ENCODE assay signal across 12 cellular contexts in genomic region chr2:238439912-238440311, GRCh38. TPM values are rescaled to one million over a fixed set of nuclear protein-coding genes. Genes with fewer than 3 reads are reported as not detected.
DNase-seq lines count a peak whose midpoint lies in the region; ATAC-seq and TF ChIP-seq lines count a peak whose summit lies in the region.
"Had no signal": no experiment of that assay in that cellular context is flagged by ENCODE, and none has a peak within 500 bp of the region (broad histone marks: within the 10 kb centered on the region; RNA-seq: fewer than 3 reads in every experiment).

No MANE protein-coding gene starts in this region.

- no peak overlapping the region for H3K4ac ChIP-seq in trophoblast cell (ENCODE audit: low read depth, low read length)

- H3K9me3 Mint-ChIP-seq in activated CD8-positive, alpha-beta T cell treated with anti-CD3 and anti-CD28 coated beads for 36 hours, result no peaks in the 10 kb centered on the region
- no peaks in the 10 kb centered on the region for H3K9me3 Mint-ChIP-seq in activated CD8-positive, alpha-beta T cell treated with anti-CD3 and anti-CD28 coated beads, Interleukin-2, amount 10 ng/mL, durations not matched to agents 7 days and 5 days (ENCODE audit: insufficient read depth)
- H3K9me3 Mint-ChIP-seq: activated T-helper 1 cell treated with anti-CD3 and anti-CD28 coated beads, Interleukin-12 subunit alpha, Interleukin-12 subunit beta, Interleukin-2, Interleukin-4 antibody, amounts not matched to agents 30 ng/mL and 10 ng/mL and 1 ng/mL, durations not matched to agents 14 hours and 24 hours and 36 hours had no signal

- H2AK5ac ChIP-seq in trophoblast cell (ENCODE audit: low read length), result no peak overlapping the region

- H3K4me3 ChIP-seq in epithelial cell of esophagus (ENCODE audit: low read length) (no peak overlapping the region), smooth muscle cell (no peak overlapping the region), trophoblast cell (ENCODE audit: low read depth, low read length) (no peak overlapping the region)
- H3K4me3 ChIP-seq: ovary had no signal

- H3K4me3 Mint-ChIP-seq in activated CD8-positive, alpha-beta T cell treated with anti-CD3 and anti-CD28 coated beads for 36 hours, result peak overlapping the region; percentile 13
- H3K4me3 Mint-ChIP-seq in activated CD8-positive, alpha-beta T cell treated with anti-CD3 and anti-CD28 coated beads, Interleukin-2, amount 10 ng/mL, durations not matched to agents 7 days and 5 days, result no peak overlapping the region
- H3K4me3 Mint-ChIP-seq in T-helper 17 cell, result peak overlapping the region; percentile 90

- H3K4me1 Mint-ChIP-seq in activated CD8-positive, alpha-beta T cell treated with anti-CD3 and anti-CD28 coated beads for 36 hours (ENCODE audit: low read depth), result peaks cover 64% of the 10 kb centered on the region
- peaks cover 27% of the 10 kb centered on the region for H3K4me1 Mint-ChIP-seq in activated CD8-positive, alpha-beta T cell treated with anti-CD3 and anti-CD28 coated beads, Interleukin-2, amount 10 ng/mL, durations not matched to agents 7 days and 5 days (ENCODE audit: low read depth)
- H3K4me1 Mint-ChIP-seq in T-helper 17 cell, result peaks cover 39% of the 10 kb centered on the region

- intact Hi-C loops in activated CD8-positive, alpha-beta T cell treated with anti-CD3 and anti-CD28 coated beads for 36 hours (cut with micrococcal nuclease), result no loop called here

- H4K20me1 ChIP-seq in smooth muscle cell (ENCODE audit: low read depth), result peaks cover 83% of the 10 kb centered on the region

- POLR2A ChIA-PET in activated CD8-positive, alpha-beta T cell treated with anti-CD3 and anti-CD28 coated beads for 36 hours (lab: Charles Lee), result interaction anchor here (0.8 to 3.3 kb wide), 4 partner anchors 9 to 34 kb away, joined by 3 to 19 read pairs (median 5); no protein-coding TSS in a partner anchor
- POLR2A ChIA-PET in activated CD8-positive, alpha-beta T cell treated with anti-CD3 and anti-CD28 coated beads, Interleukin-2, amount 10 ng/mL, durations not matched to agents 7 days and 5 days (lab: Charles Lee), result no interaction called here

- H4K91ac ChIP-seq in trophoblast cell (ENCODE audit: low read depth, low read length), result no peak overlapping the region

- no peak overlapping the region for H2AFZ ChIP-seq in smooth muscle cell (ENCODE audit: low read depth)
- no peak overlapping the region for H2AFZ ChIP-seq in trophoblast cell (ENCODE audit: insufficient read depth, low read length, poor library complexity)

- H3K9ac ChIP-seq in smooth muscle cell (ENCODE audit: low read depth), result no peak overlapping the region
- H3K9ac ChIP-seq in trophoblast cell (ENCODE audit: low read length), result no peak overlapping the region

- H2BK5ac ChIP-seq in trophoblast cell (ENCODE audit: low read depth, low read length, poor library complexity), result no peak overlapping the region

- no peak overlapping the region for H2BK120ac ChIP-seq in trophoblast cell (ENCODE audit: insufficient read depth, low read length, poor library complexity)

- 88% methylated on average over 2 of the region's 2 CpGs for WGBS in smooth muscle cell (ENCODE audit: low lambda C conversion rate)
- WGBS in trophoblast cell (ENCODE audit: extremely low coverage, insufficient coverage, insufficient read length), result no CpG with 5 or more reads among the region's 2 CpGs

- DNase-seq in activated CD8-positive, alpha-beta T cell treated with anti-CD3 and anti-CD28 coated beads for 36 hours, result no peak
- DNase-seq in activated CD8-positive, alpha-beta T cell treated with anti-CD3 and anti-CD28 coated beads, Interleukin-2, amount 10 ng/mL, durations not matched to agents 7 days and 5 days, result no peak
- DNase-seq in T-helper 17 cell (no peak), epithelial cell of esophagus (ENCODE audit: low read depth) (peak; percentile 27), smooth muscle cell (lab: John Stamatoyannopoulos, UW; ENCODE audit: unreplicated experiment) (no peak), trophoblast cell (no peak)
- DNase-seq in stimulated activated naive CD4-positive, alpha-beta T cell treated with Interleukin-2 at 50 U/mL for 16 hours (lab: John Stamatoyannopoulos, UW), result no peak
- DNase-seq: DMS79 treated with DMSO at 0.1 percent for 48 hours, OCI-M1, ovary had no signal

- no peak overlapping the region for H4K8ac ChIP-seq in trophoblast cell (ENCODE audit: low read depth, low read length)

- H3K9me3 ChIP-seq in T-helper 17 cell (ENCODE audit: control insufficient read depth, low read length, poor library complexity, severe bottlenecking) (no peaks in the 10 kb centered on the region), smooth muscle cell (replicated peaks; ENCODE audit: low read depth) (no peaks in the 10 kb centered on the region), trophoblast cell (ENCODE audit: insufficient read depth, low read depth, low read length) (no peaks in the 10 kb centered on the region)
- H3K9me3 ChIP-seq: ovary had no signal

- TF ChIP-seq CTCF in activated CD8-positive, alpha-beta T cell treated with anti-CD3 and anti-CD28 coated beads for 36 hours (IDR thresholded peaks at IDR 0.05), result no peak
- no peak for TF ChIP-seq CTCF in epithelial cell of esophagus (IDR thresholded peaks at IDR 0.05; ENCODE audit: insufficient read depth, low read depth, low read length, missing control alignments)
- TF ChIP-seq CTCF in smooth muscle cell (IDR thresholded peaks at IDR 0.05; ENCODE audit: borderline replicate concordance, insufficient read depth, poor library complexity, severe bottlenecking), result no peak

- H3K4me1 ChIP-seq in smooth muscle cell (ENCODE audit: low read depth), result no peaks in the 10 kb centered on the region
- no peaks in the 10 kb centered on the region for H3K4me1 ChIP-seq in trophoblast cell (ENCODE audit: control insufficient read depth in 1 of 2, insufficient read depth in 2 of 2, low read length in 2 of 2)

- peaks cover 89% of the 10 kb centered on the region for H3K79me2 ChIP-seq in smooth muscle cell (ENCODE audit: low read depth)
- H3K79me2 ChIP-seq in trophoblast cell (ENCODE audit: control insufficient read depth, insufficient read depth, low read length, poor library complexity), result peaks cover 2% of the 10 kb centered on the region

- H3K23ac ChIP-seq in trophoblast cell (ENCODE audit: low read length), result no peak overlapping the region

- H3K14ac ChIP-seq in trophoblast cell (ENCODE audit: low read length), result no peak overlapping the region

- ATAC-seq in activated CD8-positive, alpha-beta T cell treated with anti-CD3 and anti-CD28 coated beads for 36 hours, result peak; percentile 8
- no peak for ATAC-seq in activated CD8-positive, alpha-beta T cell treated with anti-CD3 and anti-CD28 coated beads, Interleukin-2, amount 10 ng/mL, durations not matched to agents 7 days and 5 days
- ATAC-seq in T-helper 17 cell (no peak), GM21367 (IDR thresholded peaks at IDR 0.05; ENCODE audit: unreplicated experiment) (no peak)

- H3K27me3 ChIP-seq in smooth muscle cell (ENCODE audit: low read depth) (no peaks in the 10 kb centered on the region), trophoblast cell (ENCODE audit: insufficient read depth, low read length) (no peaks in the 10 kb centered on the region)
- H3K27me3 ChIP-seq: ovary had no signal

- no peaks in the 10 kb centered on the region for H3F3A ChIP-seq in smooth muscle cell (ENCODE audit: low read depth)

- peaks cover 55% of the 10 kb centered on the region for H3K36me3 Mint-ChIP-seq in activated CD8-positive, alpha-beta T cell treated with anti-CD3 and anti-CD28 coated beads for 36 hours (ENCODE audit: low read depth)
- H3K36me3 Mint-ChIP-seq in activated CD8-positive, alpha-beta T cell treated with anti-CD3 and anti-CD28 coated beads, Interleukin-2, amount 10 ng/mL, durations not matched to agents 7 days and 5 days (ENCODE audit: low read depth), result peaks cover 57% of the 10 kb centered on the region
- peaks cover 9% of the 10 kb centered on the region for H3K36me3 Mint-ChIP-seq in T-helper 17 cell (ENCODE audit: low read depth)

- H3K27ac Mint-ChIP-seq in activated CD8-positive, alpha-beta T cell treated with anti-CD3 and anti-CD28 coated beads for 36 hours, result peak overlapping the region; percentile 84
- no peak overlapping the region for H3K27ac Mint-ChIP-seq in activated CD8-positive, alpha-beta T cell treated with anti-CD3 and anti-CD28 coated beads, Interleukin-2, amount 10 ng/mL, durations not matched to agents 7 days and 5 days
- H3K27ac Mint-ChIP-seq in T-helper 17 cell, result peak overlapping the region; percentile 94

- H3K27ac ChIP-seq in smooth muscle cell (ENCODE audit: low read depth) (peak overlapping the region; percentile 22), trophoblast cell (ENCODE audit: low read depth, low read length) (no peak overlapping the region)
- H3K27ac ChIP-seq: ovary had no signal

- H3K36me3 ChIP-seq in smooth muscle cell (ENCODE audit: low read depth), result peaks cover 9% of the 10 kb centered on the region
- peaks cover 27 to 31% of the 10 kb centered on the region in 2 experiments for H3K36me3 ChIP-seq in trophoblast cell (ENCODE audit: control insufficient read depth in 1 of 2, insufficient read depth in 2 of 2, low read length in 2 of 2)
- H3K36me3 ChIP-seq: ovary had no signal

- H3K27me3 Mint-ChIP-seq in activated CD8-positive, alpha-beta T cell treated with anti-CD3 and anti-CD28 coated beads for 36 hours, result no peaks in the 10 kb centered on the region
- H3K27me3 Mint-ChIP-seq in activated CD8-positive, alpha-beta T cell treated with anti-CD3 and anti-CD28 coated beads, Interleukin-2, amount 10 ng/mL, durations not matched to agents 7 days and 5 days (ENCODE audit: low read depth), result no peaks in the 10 kb centered on the region
- no peaks in the 10 kb centered on the region for H3K27me3 Mint-ChIP-seq in T-helper 17 cell

- no peak overlapping the region for H4K12ac ChIP-seq in trophoblast cell (ENCODE audit: low read depth, low read length)

- CTCF ChIA-PET in activated CD8-positive, alpha-beta T cell treated with anti-CD3 and anti-CD28 coated beads for 36 hours (lab: Charles Lee), result interaction anchor here (0.8 to 2.4 kb wide), 4 partner anchors 9 to 83 kb away, joined by 3 to 8 read pairs (median 4); no protein-coding TSS in a partner anchor
- CTCF ChIA-PET in activated CD8-positive, alpha-beta T cell treated with anti-CD3 and anti-CD28 coated beads, Interleukin-2, amount 10 ng/mL, durations not matched to agents 7 days and 5 days (lab: Charles Lee), result interaction anchor here (1.0 to 1.2 kb wide), 3 partner anchors 8 to 69 kb away, joined by 3 to 4 read pairs (median 3); no protein-coding TSS in a partner anchor

- H2BK12ac ChIP-seq in trophoblast cell (ENCODE audit: low read length), result no peak overlapping the region

- H3K4me2 ChIP-seq in smooth muscle cell, result no peak overlapping the region
- H3K4me2 ChIP-seq in trophoblast cell (ENCODE audit: low read length), result no peak overlapping the region

- H3K18ac ChIP-seq in trophoblast cell (ENCODE audit: low read length), result no peak overlapping the region

- H3K79me1 ChIP-seq in trophoblast cell (ENCODE audit: low read length), result no peaks in the 10 kb centered on the region

RNA-seq across cellular contexts. Expression of gene ASB1, which starts 13.2 kb away (rescaled TPM):
- 10 to 100 TPM; 39.8 to 48.1 TPM for total RNA-seq in activated CD8-positive, alpha-beta T cell treated with anti-CD3 and anti-CD28 coated beads for 36 hours
- total RNA-seq in activated CD8-positive, alpha-beta T cell treated with anti-CD3 and anti-CD28 coated beads, Interleukin-2, amount 10 ng/mL, durations not matched to agents 7 days and 5 days, result 10 to 100 TPM; 27.9 to 31.0 TPM
- total RNA-seq in T-helper 17 cell, result 10 to 100 TPM; 11.9 to 14.3 TPM
- total RNA-seq in smooth muscle cell, result 10.9 and 24.8 TPM in 2 replicates
- 27.3 and 37.5 TPM in 2 replicates for polyA plus RNA-seq in smooth muscle cell
- 23.1 and 24.0 TPM in 2 replicates for polyA plus RNA-seq in trophoblast cell (2013)
